Comparison of ENCODE assay signal across 27 cellular contexts in genomic region chr7:79781716-79782115, GRCh38.
A peak's percentile ranks its signal among the peaks of the same experiment; 100 is the strongest.
DNase-seq lines count a peak whose midpoint lies in the region; FAIRE-seq and TF ChIP-seq lines count a peak whose summit lies in the region.
"Had no signal": no experiment of that assay in that cellular context is flagged by ENCODE, and none has a peak within 500 bp of the region (broad histone marks: within the 10 kb centered on the region; RNA-seq: fewer than 3 reads in every experiment).

No MANE protein-coding gene starts in this region.

- peak; percentile 63 for DNase-seq in NCI-H69 (lab: John Stamatoyannopoulos, UW)
- DNase-seq in endothelial cell of umbilical vein (ENCODE audit: low read depth, low spot score): peak; percentile 10
- no peak for DNase-seq in hypothalamus (lab: John Stamatoyannopoulos, UW)
- no peak for DNase-seq in HCEC 1CT
- no peak for DNase-seq in NCI-H1105 (lab: John Stamatoyannopoulos, UW)
- DNase-seq: activated CD4-positive, alpha-beta memory T cell treated with anti-CD3 and anti-CD28 coated beads for 36 hours; activated CD4-positive, CD25-positive, alpha-beta regulatory T cell treated with anti-CD3 and anti-CD28 coated beads, Interleukin-2, amount 50 U/mL, for 72 hours; activated CD8-positive, alpha-beta memory T cell treated with anti-CD3 and anti-CD28 coated beads, Interleukin-2, amount 50 U/mL, for 4 hours; activated naive CD4-positive, alpha-beta T cell treated with anti-CD3 and anti-CD28 coated beads, Interleukin-2, amount 10 ng/mL, durations not matched to agents 7 days and 5 days; amygdala; C1 segment of cervical spinal cord; Calu3; central memory CD4-positive, alpha-beta T cell; dorsolateral prefrontal cortex; HFFc6; kidney; mammary epithelial cell; NCI-H1694; NCI-H2171 treated with DMSO at 0.1 percent for 48 hours; NCI-H524 treated with DMSO at 0.1 percent for 48 hours; posterior cingulate gyrus; right lobe of liver; stimulated activated CD4-positive, alpha-beta T cell treated with anti-CD3 and anti-CD28 coated beads, Interleukin-15, amount 100 ng/mL, for 24 hours; stimulated activated naive CD4-positive, alpha-beta T cell; T-helper 17 cell had no signal

- no peak for TF ChIP-seq POLR2A in endothelial cell of umbilical vein (IDR thresholded peaks at IDR 0.05; ENCODE audit: low read depth, low read length)

- H3K36me3 ChIP-seq in HEK293 (ENCODE audit: control insufficient read depth in 2 of 2, insufficient read depth in 1 of 2, low read length in 2 of 2): no peaks in the 10 kb centered on the region
- H3K36me3 ChIP-seq in endothelial cell of umbilical vein (ENCODE audit: control insufficient read depth in 2 of 2, extremely low read depth in 1 of 2, insufficient read depth in 2 of 2, low read length in 2 of 2): no peaks in the 10 kb centered on the region
- no peaks in the 10 kb centered on the region for H3K36me3 ChIP-seq in mesodermal cell (ENCODE audit: control insufficient read depth, insufficient read depth, low read length)
- H3K36me3 ChIP-seq: right lobe of liver had no signal

- no peaks in the 10 kb centered on the region for H3K79me2 ChIP-seq in endothelial cell of umbilical vein (ENCODE audit: control insufficient read depth, insufficient read depth, low read length)

- no peak overlapping the region for H3K4me2 ChIP-seq in endothelial cell of umbilical vein (ENCODE audit: insufficient read depth, low read length)

- dilution Hi-C loops in endothelial cell of umbilical vein (cut with MboI; ENCODE audit: extremely low pct_ligation_motif_present, low sequenced_read_pairs): no loop called here

- FAIRE-seq in endothelial cell of umbilical vein (lab: Jason Lieb, UNC): no peak

- CTCF ChIA-PET in HEK293 (lab: Yijun Ruan, JAX): interaction anchor here (0.7 kb wide), 1 partner anchor 80 kb away, joined by 4 read pairs; no protein-coding TSS in a partner anchor
- CTCF ChIA-PET in endothelial cell of umbilical vein (lab: Charles Lee): no interaction called here

- H3K27me3 ChIP-seq in endothelial cell of umbilical vein (ENCODE audit: control insufficient read depth in 2 of 2, insufficient read depth in 2 of 2, low read length in 2 of 2): no peaks in the 10 kb centered on the region
- H3K27me3 ChIP-seq: dorsolateral prefrontal cortex, right lobe of liver had no signal

- H4K20me1 ChIP-seq in endothelial cell of umbilical vein (replicated peaks; ENCODE audit: control insufficient read depth, extremely low read depth, insufficient read depth, low read length): no peaks in the 10 kb centered on the region

- H3K4me1 ChIP-seq in HEK293 (ENCODE audit: control insufficient read depth, insufficient read depth, low read length) (no peaks in the 10 kb centered on the region), endothelial cell of umbilical vein (ENCODE audit: control insufficient read depth, extremely low read depth, insufficient read depth, low read length) (no peaks in the 10 kb centered on the region), mesodermal cell (ENCODE audit: control insufficient read depth, insufficient read depth, low read length, poor library complexity, severe bottlenecking) (peaks cover 4% of the 10 kb centered on the region)
- H3K4me1 ChIP-seq: right lobe of liver had no signal

- H3K27ac ChIP-seq in HEK293 (ENCODE audit: extremely low read depth, low read depth, low read length): no peak overlapping the region
- H3K27ac ChIP-seq in endothelial cell of umbilical vein (ENCODE audit: insufficient read depth, low read depth, low read length): no peak overlapping the region
- H3K27ac ChIP-seq in mesodermal cell (ENCODE audit: low read depth, low read length, severe bottlenecking): peak overlapping the region; percentile 54
- H3K27ac ChIP-seq: dorsolateral prefrontal cortex, right lobe of liver had no signal

- no peak overlapping the region for H3K9ac ChIP-seq in endothelial cell of umbilical vein (replicated peaks; ENCODE audit: extremely low read depth, insufficient read depth, low read length)

- no peak for TF ChIP-seq CTCF in HEK293 (tag by site-specific recombination; IDR thresholded peaks at IDR 0.05)
- TF ChIP-seq CTCF in endothelial cell of umbilical vein (IDR thresholded peaks at IDR 0.05; ENCODE audit: extremely low read depth in 1 of 2, insufficient read depth in 1 of 2, low read depth in 1 of 2, low read length in 2 of 2): no peak

- no peak overlapping the region for H2AFZ ChIP-seq in endothelial cell of umbilical vein (ENCODE audit: low read depth, low read length)

- 68 to 92% methylated on average over 2 to 4 of the region's 4 CpGs for WGBS in mesodermal cell (ENCODE audit: insufficient coverage in 2 of 2), 2 experiments

- no TSS peak for BruUV-seq in endothelial cell of umbilical vein (replicated peaks; lab: Mats Ljungman, UMichigan)

- POLR2A ChIA-PET in HEK293 (lab: Yijun Ruan, JAX) (no interaction called here), endothelial cell of umbilical vein (lab: Charles Lee) (no interaction called here)

- no peak overlapping the region for H3K4me3 ChIP-seq in HEK293 (ENCODE audit: low read depth, low read length)
- H3K4me3 ChIP-seq in endothelial cell of umbilical vein (replicated peaks in 1 of 3; ENCODE audit: insufficient read depth in 1 of 3, low read depth in 1 of 3, low read length in 3 of 3): no peak overlapping the region
- H3K4me3 ChIP-seq in mesodermal cell (ENCODE audit: extremely low read depth, insufficient read depth, low read length, poor library complexity, severe bottlenecking): no peak overlapping the region
- H3K4me3 ChIP-seq: dorsolateral prefrontal cortex, right lobe of liver had no signal

- H3K9me1 ChIP-seq in endothelial cell of umbilical vein (replicated peaks; ENCODE audit: control insufficient read depth, extremely low read depth, insufficient read depth, low read length): no peaks in the 10 kb centered on the region

- intact Hi-C loops in endothelial cell of umbilical vein (cut with micrococcal nuclease): no loop called here

- H3K9me3 ChIP-seq in HEK293 (ENCODE audit: control insufficient read depth, insufficient read depth, low read depth, low read length) (no peaks in the 10 kb centered on the region), endothelial cell of umbilical vein (replicated peaks; ENCODE audit: control insufficient read depth, insufficient read depth, low read length) (no peaks in the 10 kb centered on the region), mesodermal cell (ENCODE audit: control insufficient read depth, low read length) (no peaks in the 10 kb centered on the region)
- H3K9me3 ChIP-seq: right lobe of liver had no signal

TF ChIP-seq in HEK293, 187 proteins besides CTCF, POLR2A, EP300 and RAD21:
- TF ChIP-seq SALL2 (tag by site-specific recombination; IDR thresholded peaks at IDR 0.05; ENCODE audit: borderline replicate concordance) (no peak), FEZF1 (tag by site-specific recombination; IDR thresholded peaks at IDR 0.05) (peak; percentile 38; the same call in 1 of the 2 replicates)

TF ChIP-seq in endothelial cell of umbilical vein, 7 proteins besides CTCF, POLR2A, EP300 and RAD21:
- TF ChIP-seq GATA2 (IDR thresholded peaks at IDR 0.05; ENCODE audit: insufficient read depth, insufficient read length, low read depth, low read length) (no peak), POLR2AphosphoS5 (IDR thresholded peaks at IDR 0.05; ENCODE audit: insufficient read depth, low read depth, low read length) (no peak), MYC (IDR thresholded peaks at IDR 0.05; ENCODE audit: low read depth, low read length) (no peak), JUN (IDR thresholded peaks at IDR 0.05; ENCODE audit: borderline replicate concordance, insufficient read depth, insufficient read length, low read depth) (no peak), EZH2 (IDR thresholded peaks at IDR 0.05; ENCODE audit: borderline replicate concordance, low read depth, low read length, severe bottlenecking) (no peak), FOS (IDR thresholded peaks at IDR 0.05; ENCODE audit: borderline replicate concordance, insufficient read depth, low read length) (no peak)
- TF ChIP-seq, protein P1, sequence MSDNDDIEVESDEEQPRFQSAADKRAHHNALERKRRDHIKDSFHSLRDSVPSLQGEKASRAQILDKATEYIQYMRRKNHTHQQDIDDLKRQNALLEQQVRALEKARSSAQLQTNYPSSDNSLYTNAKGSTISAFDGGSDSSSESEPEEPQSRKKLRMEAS (IDR thresholded peaks at IDR 0.05; ENCODE audit: insufficient read depth, insufficient read length): no peak

Comparison
In these comparisons a context has a peak if more than half of its experiments do, and no peak if none do; other contexts are left out.
1. DNase-seq: peak in NCI-H69 (single experiment) and endothelial cell of umbilical vein (single experiment); none in hypothalamus (0 of 51), HCEC 1CT (single experiment) and NCI-H1105 (single experiment).